2 cellular contexts compared by ENCODE assay signal in genomic region chr12:55727643-55728184, GRCh38.
TF ChIP-seq lines count a peak whose summit lies in the region.

No MANE protein-coding gene starts in this region.

TF ChIP-seq in A549, 52 proteins besides CTCF, POLR2A, EP300 and RAD21:
- TF ChIP-seq CHD2 (IDR thresholded peaks at IDR 0.05; ENCODE audit: low read length, partially characterized antibody) (no peak), BCL3 (IDR thresholded peaks at IDR 0.05) (0 out of 3 replicates have a peak, but pooled peaks have one; percentile 22)

TF ChIP-seq in HCT116, 20 proteins besides CTCF, POLR2A, EP300 and RAD21:
- TF ChIP-seq EZH2 (IDR thresholded peaks at IDR 0.05) (no peak), ELF1 (IDR thresholded peaks at IDR 0.05; ENCODE audit: borderline replicate concordance, low read depth) (no peak), SP1 (IDR thresholded peaks at IDR 0.05; ENCODE audit: low read depth) (no peak), CBX3 (IDR thresholded peaks at IDR 0.05; ENCODE audit: low read depth) (no peak), ZNF274 (IDR thresholded peaks at IDR 0.05; ENCODE audit: low read depth, low read length) (no peak), YY1 (IDR thresholded peaks at IDR 0.05; ENCODE audit: extremely low read depth, insufficient replicate concordance, low read depth, low read length) (no peak), MAX (IDR thresholded peaks at IDR 0.05) (no peak), EZH2phosphoT487 (IDR thresholded peaks at IDR 0.05; ENCODE audit: borderline replicate concordance) (no peak), TCF7L2 (IDR thresholded peaks at IDR 0.05; ENCODE audit: borderline replicate concordance, extremely low read depth, insufficient read depth, insufficient read length) (no peak), EGR1 (IDR thresholded peaks at IDR 0.05; ENCODE audit: low read depth) (no peak), POLR2AphosphoS5 (IDR thresholded peaks at IDR 0.05; ENCODE audit: low read depth, low read length) (no peak), ZFX (IDR thresholded peaks at IDR 0.05) (no peak), SRF (IDR thresholded peaks at IDR 0.05; ENCODE audit: low read depth) (no peak), CEBPB (IDR thresholded peaks at IDR 0.05; ENCODE audit: low read depth) (no peak)
- TF ChIP-seq, protein P1, sequence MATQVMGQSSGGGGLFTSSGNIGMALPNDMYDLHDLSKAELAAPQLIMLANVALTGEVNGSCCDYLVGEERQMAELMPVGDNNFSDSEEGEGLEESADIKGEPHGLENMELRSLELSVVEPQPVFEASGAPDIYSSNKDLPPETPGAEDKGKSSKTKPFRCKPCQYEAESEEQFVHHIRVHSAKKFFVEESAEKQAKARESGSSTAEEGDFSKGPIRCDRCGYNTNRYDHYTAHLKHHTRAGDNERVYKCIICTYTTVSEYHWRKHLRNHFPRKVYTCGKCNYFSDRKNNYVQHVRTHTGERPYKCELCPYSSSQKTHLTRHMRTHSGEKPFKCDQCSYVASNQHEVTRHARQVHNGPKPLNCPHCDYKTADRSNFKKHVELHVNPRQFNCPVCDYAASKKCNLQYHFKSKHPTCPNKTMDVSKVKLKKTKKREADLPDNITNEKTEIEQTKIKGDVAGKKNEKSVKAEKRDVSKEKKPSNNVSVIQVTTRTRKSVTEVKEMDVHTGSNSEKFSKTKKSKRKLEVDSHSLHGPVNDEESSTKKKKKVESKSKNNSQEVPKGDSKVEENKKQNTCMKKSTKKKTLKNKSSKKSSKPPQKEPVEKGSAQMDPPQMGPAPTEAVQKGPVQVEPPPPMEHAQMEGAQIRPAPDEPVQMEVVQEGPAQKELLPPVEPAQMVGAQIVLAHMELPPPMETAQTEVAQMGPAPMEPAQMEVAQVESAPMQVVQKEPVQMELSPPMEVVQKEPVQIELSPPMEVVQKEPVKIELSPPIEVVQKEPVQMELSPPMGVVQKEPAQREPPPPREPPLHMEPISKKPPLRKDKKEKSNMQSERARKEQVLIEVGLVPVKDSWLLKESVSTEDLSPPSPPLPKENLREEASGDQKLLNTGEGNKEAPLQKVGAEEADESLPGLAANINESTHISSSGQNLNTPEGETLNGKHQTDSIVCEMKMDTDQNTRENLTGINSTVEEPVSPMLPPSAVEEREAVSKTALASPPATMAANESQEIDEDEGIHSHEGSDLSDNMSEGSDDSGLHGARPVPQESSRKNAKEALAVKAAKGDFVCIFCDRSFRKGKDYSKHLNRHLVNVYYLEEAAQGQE (IDR thresholded peaks at IDR 0.05; ENCODE audit: low read depth): no peak
- TF ChIP-seq, protein P2, sequence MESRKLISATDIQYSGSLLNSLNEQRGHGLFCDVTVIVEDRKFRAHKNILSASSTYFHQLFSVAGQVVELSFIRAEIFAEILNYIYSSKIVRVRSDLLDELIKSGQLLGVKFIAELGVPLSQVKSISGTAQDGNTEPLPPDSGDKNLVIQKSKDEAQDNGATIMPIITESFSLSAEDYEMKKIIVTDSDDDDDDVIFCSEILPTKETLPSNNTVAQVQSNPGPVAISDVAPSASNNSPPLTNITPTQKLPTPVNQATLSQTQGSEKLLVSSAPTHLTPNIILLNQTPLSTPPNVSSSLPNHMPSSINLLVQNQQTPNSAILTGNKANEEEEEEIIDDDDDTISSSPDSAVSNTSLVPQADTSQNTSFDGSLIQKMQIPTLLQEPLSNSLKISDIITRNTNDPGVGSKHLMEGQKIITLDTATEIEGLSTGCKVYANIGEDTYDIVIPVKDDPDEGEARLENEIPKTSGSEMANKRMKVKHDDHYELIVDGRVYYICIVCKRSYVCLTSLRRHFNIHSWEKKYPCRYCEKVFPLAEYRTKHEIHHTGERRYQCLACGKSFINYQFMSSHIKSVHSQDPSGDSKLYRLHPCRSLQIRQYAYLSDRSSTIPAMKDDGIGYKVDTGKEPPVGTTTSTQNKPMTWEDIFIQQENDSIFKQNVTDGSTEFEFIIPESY (IDR thresholded peaks at IDR 0.05; ENCODE audit: extremely low read depth, insufficient replicate concordance, low read length): no peak
